Comparison of ENCODE assay signal across 1 cellular context in genomic region chr11:75433443-75433842, GRCh38.
TF ChIP-seq lines count a peak whose summit lies in the region.

No MANE protein-coding gene starts in this region.

TF ChIP-seq in WTC11, 78 proteins besides CTCF, POLR2A, EP300 and RAD21 (continued from another document):
- TF ChIP-seq ZNF532 (CRISPR knock-in tag; IDR thresholded peaks at IDR 0.05; ENCODE audit: borderline replicate concordance), result no peak
- TF ChIP-seq EMX1 (CRISPR knock-in tag; IDR thresholded peaks at IDR 0.05), result no peak
- no peak for TF ChIP-seq ZNF121 (CRISPR knock-in tag; IDR thresholded peaks at IDR 0.05)
- no peak for TF ChIP-seq SMAD3 (CRISPR knock-in tag; IDR thresholded peaks at IDR 0.05; ENCODE audit: borderline replicate concordance)
- TF ChIP-seq USF2 (CRISPR knock-in tag; IDR thresholded peaks at IDR 0.05), result no peak
- no peak for TF ChIP-seq FOXJ3 (CRISPR knock-in tag; IDR thresholded peaks at IDR 0.05; ENCODE audit: borderline replicate concordance)
- no peak for TF ChIP-seq ATF1 (CRISPR knock-in tag; IDR thresholded peaks at IDR 0.05)
